In the genomic region with DNA sequence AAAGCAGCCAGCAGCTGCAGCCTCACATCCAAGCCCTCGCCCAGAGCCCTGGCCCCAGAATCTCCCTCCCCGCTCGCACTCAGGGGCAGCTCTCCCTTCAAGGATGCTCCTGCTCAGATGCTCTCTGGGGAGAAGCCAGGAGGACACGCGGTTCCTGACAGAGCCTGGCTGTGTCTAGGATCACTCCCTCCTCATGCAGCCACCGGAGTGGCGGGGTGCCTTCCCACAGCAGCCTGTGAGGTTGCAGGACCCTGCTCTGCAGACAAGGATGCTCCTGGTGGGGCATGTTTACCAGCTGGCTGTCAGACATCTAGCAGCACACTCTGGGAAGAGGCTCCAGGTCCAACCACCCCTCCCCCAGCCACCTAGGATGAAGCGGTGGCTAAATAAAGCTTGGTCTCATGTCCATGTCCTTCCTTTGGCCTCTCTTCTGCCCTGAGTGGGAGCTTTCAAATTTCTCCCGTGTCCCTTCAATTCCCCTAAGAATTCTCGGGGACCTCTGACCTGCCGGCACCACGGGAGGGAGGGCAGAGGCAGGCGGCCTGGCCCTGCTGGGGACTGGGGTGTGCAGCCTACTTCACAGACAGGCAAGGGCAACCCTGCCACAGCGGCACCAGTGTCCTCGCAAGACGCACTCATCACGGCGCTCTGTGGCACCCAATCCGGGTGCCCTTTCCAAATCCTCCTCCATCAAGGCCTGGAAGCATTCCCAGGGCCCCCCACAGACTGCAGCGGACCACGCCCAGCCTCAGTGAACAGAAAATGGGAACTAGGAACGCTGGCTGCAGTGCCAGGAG, we compare ENCODE assay signal across 22 cellular contexts.
DNase-seq lines count a peak whose midpoint lies in the region; ATAC-seq and TF ChIP-seq lines count a peak whose summit lies in the region.
"Had no signal": no experiment of that assay in that cellular context is flagged by ENCODE, and none has a peak within 500 bp of the region (broad histone marks: within the 10 kb centered on the region; RNA-seq: fewer than 3 reads in every experiment).

No MANE protein-coding gene starts in this region.

- CTCF ChIA-PET in SK-N-SH (lab: Yijun Ruan, JAX) = interaction anchor here (0.8 to 2.4 kb wide), 10 partner anchors 8 to 168 kb away, joined by 3 to 20 read pairs (median 6); no protein-coding TSS in a partner anchor

- H3K4me3 ChIP-seq in SK-N-SH (ENCODE audit: low read depth in 2 of 2, low read length in 1 of 2) = no peak overlapping the region
- no peak overlapping the region for H3K4me3 ChIP-seq in iPS-20b (ENCODE audit: low read length)
- H3K4me3 ChIP-seq in WERI-Rb-1 (ENCODE audit: low read depth, low read length) = no peak overlapping the region
- H3K4me3 ChIP-seq: thoracic aorta had no signal

- peaks cover 56 to 89% of the 10 kb centered on the region in 2 donors for H3K4me1 Mint-ChIP-seq in stimulated activated naive B cell treated with anti-CD40 and anti-IgM and Interleukin-4, amounts not matched to agents 10 μg/mL and 1 μg/mL and 100 μg/mL, for 72 hours
- H3K4me1 Mint-ChIP-seq: activated naive CD8-positive, alpha-beta T cell treated with anti-CD3 and anti-CD28 coated beads for 36 hours had no signal

- POLR2A ChIA-PET in SK-N-SH (lab: Yijun Ruan, JAX) = interaction anchor here (0.8 kb wide), 1 partner anchor 9 kb away, joined by 3 read pairs; no protein-coding TSS in a partner anchor

- H3K9ac ChIP-seq in SK-N-SH = no peak overlapping the region
- H3K9ac ChIP-seq in iPS-20b (ENCODE audit: low read depth, low read length) = peak overlapping the region; percentile 2; the same call in 1 of the 2 replicates
- H3K9ac ChIP-seq: parathyroid adenoma had no signal

- no peak for ATAC-seq in stimulated activated naive B cell treated with anti-CD40 and anti-IgM and Interleukin-4, amounts not matched to agents 10 μg/mL and 1 μg/mL and 100 μg/mL, for 72 hours (replicated peaks)
- no peak for ATAC-seq in GM21723 (IDR thresholded peaks at IDR 0.05; ENCODE audit: unreplicated experiment)
- ATAC-seq: activated T-cell treated with anti-CD3 and anti-CD28 coated beads, Interleukin-2, amount 50 U/mL, for 72 hours had no signal

- H3K27ac ChIP-seq in SK-N-SH (ENCODE audit: low read depth in 2 of 2, low read length in 1 of 2) (peak overlapping the region in 1 of 2 experiments; percentile 64; a peak in 2 of 4 replicates), iPS-20b (ENCODE audit: low read length) (no peak overlapping the region), WERI-Rb-1 (no peak overlapping the region)
- H3K27ac ChIP-seq: 22Rv1, parathyroid adenoma, thoracic aorta had no signal

- no peak overlapping the region for H3K4me2 ChIP-seq in SK-N-SH

- DNase-seq in NCI-H2107 treated with DMSO at 0.1 percent for 48 hours (lab: John Stamatoyannopoulos, UW; ENCODE audit: unreplicated experiment) (peak; percentile 13), NCI-H2107 (lab: John Stamatoyannopoulos, UW) (no peak), SK-N-SH (peak; percentile 76), WERI-Rb-1 (no peak), A172 (ENCODE audit: low spot score) (no peak)
- DNase-seq in stimulated activated naive B cell treated with anti-CD40 and anti-IgM and Interleukin-4, amounts not matched to agents 10 μg/mL and 1 μg/mL and 100 μg/mL, for 72 hours = no peak
- DNase-seq: activated naive CD8-positive, alpha-beta T cell treated with anti-CD3 and anti-CD28 coated beads for 36 hours; activated T-cell treated with anti-CD3 and anti-CD28 coated beads, Interleukin-2, amount 50 U/mL, for 72 hours; C1 segment of cervical spinal cord; dermis blood vessel endothelial cell; DMS 273 treated with DMSO at 0.1 percent for 48 hours; erythroblast; GF-D8; naive B cell; NCI-H1436; NCI-H446; stimulated activated CD4-positive, alpha-beta T cell treated with anti-CD3 and anti-CD28 coated beads, Interleukin-4, amount 100 ng/mL, for 1 hour had no signal

- 0 out of 4 replicates have a peak, but pooled peaks of 1 of the 2 experiments have one; percentile 12 for TF ChIP-seq EP300 in SK-N-SH (IDR thresholded peaks at IDR 0.05; ENCODE audit: borderline replicate concordance in 1 of 2, low read depth in 1 of 2, low read length in 1 of 2)

- H3K27ac Mint-ChIP-seq in stimulated activated naive B cell treated with anti-CD40 and anti-IgM and Interleukin-4, amounts not matched to agents 10 μg/mL and 1 μg/mL and 100 μg/mL, for 72 hours = peak overlapping the region; percentile 69
- H3K27ac Mint-ChIP-seq: activated naive CD8-positive, alpha-beta T cell treated with anti-CD3 and anti-CD28 coated beads for 36 hours; activated T-cell treated with anti-CD3 and anti-CD28 coated beads, Interleukin-2, amount 50 U/mL, for 72 hours had no signal

- no peak overlapping the region for H3K4me3 Mint-ChIP-seq in stimulated activated naive B cell treated with anti-CD40 and anti-IgM and Interleukin-4, amounts not matched to agents 10 μg/mL and 1 μg/mL and 100 μg/mL, for 72 hours
- H3K4me3 Mint-ChIP-seq: activated naive CD8-positive, alpha-beta T cell treated with anti-CD3 and anti-CD28 coated beads for 36 hours; activated T-cell treated with anti-CD3 and anti-CD28 coated beads, Interleukin-2, amount 50 U/mL, for 72 hours had no signal

- no peaks in the 10 kb centered on the region for H3F3A ChIP-seq in SK-N-SH (replicated peaks; ENCODE audit: insufficient read depth)

- no peak overlapping the region for H2AFZ ChIP-seq in SK-N-SH (ENCODE audit: low read depth)
- H2AFZ ChIP-seq: parathyroid adenoma had no signal

- H3K9me3 ChIP-seq in SK-N-SH = no peaks in the 10 kb centered on the region
- H3K9me3 ChIP-seq in iPS-20b (ENCODE audit: insufficient read depth, low read depth, low read length) = no peaks in the 10 kb centered on the region
- no peaks in the 10 kb centered on the region for H3K9me3 ChIP-seq in WERI-Rb-1 (ENCODE audit: severe bottlenecking)
- H3K9me3 ChIP-seq: thoracic aorta had no signal

- peaks cover 0 to 40% of the 10 kb centered on the region in 2 experiments; a peak in 2 of 4 replicates for H3K4me1 ChIP-seq in SK-N-SH (ENCODE audit: control insufficient read depth in 1 of 2, insufficient read depth in 2 of 2, low read depth in 1 of 2, low read length in 1 of 2)
- H3K4me1 ChIP-seq in iPS-20b (ENCODE audit: insufficient read depth, low read length) = peaks cover 15% of the 10 kb centered on the region; the same call in 1 of the 2 replicates
- H3K4me1 ChIP-seq: parathyroid adenoma had no signal

- H3K36me3 Mint-ChIP-seq in stimulated activated naive B cell treated with anti-CD40 and anti-IgM and Interleukin-4, amounts not matched to agents 10 μg/mL and 1 μg/mL and 100 μg/mL, for 72 hours = peaks cover 44 to 54% of the 10 kb centered on the region in 2 donors
- H3K36me3 Mint-ChIP-seq: activated naive CD8-positive, alpha-beta T cell treated with anti-CD3 and anti-CD28 coated beads for 36 hours; naive B cell had no signal

- peak; percentile 2; the same call in 1 of the 2 replicates for TF ChIP-seq RAD21 in SK-N-SH (IDR thresholded peaks at IDR 0.05; ENCODE audit: low read length)

- H3K9me2 ChIP-seq in SK-N-SH = no peaks in the 10 kb centered on the region

- H4K20me1 ChIP-seq in SK-N-SH (ENCODE audit: insufficient read depth) = peaks cover 7% of the 10 kb centered on the region; the same call in 1 of the 2 replicates

- H3K9me3 Mint-ChIP-seq in stimulated activated naive B cell treated with anti-CD40 and anti-IgM and Interleukin-4, amounts not matched to agents 10 μg/mL and 1 μg/mL and 100 μg/mL, for 72 hours = peaks cover 0 to 6% of the 10 kb centered on the region in 2 donors
- H3K9me3 Mint-ChIP-seq: activated naive CD8-positive, alpha-beta T cell treated with anti-CD3 and anti-CD28 coated beads for 36 hours; activated T-cell treated with anti-CD3 and anti-CD28 coated beads, Interleukin-2, amount 50 U/mL, for 72 hours; naive B cell had no signal

- peaks cover 0 to 5% of the 10 kb centered on the region in 2 experiments for H3K36me3 ChIP-seq in SK-N-SH (replicated peaks in 1 of 2; ENCODE audit: control insufficient read depth in 1 of 2, insufficient read depth in 2 of 2, low read length in 1 of 2)
- no peaks in the 10 kb centered on the region for H3K36me3 ChIP-seq in iPS-20b (ENCODE audit: insufficient read depth, low read depth, low read length)
- peaks cover 9% of the 10 kb centered on the region for H3K36me3 ChIP-seq in WERI-Rb-1
- H3K36me3 ChIP-seq: thoracic aorta had no signal

- no peak for TF ChIP-seq CTCF in SK-N-SH (IDR thresholded peaks at IDR 0.05)
- TF ChIP-seq CTCF in WERI-Rb-1 (IDR thresholded peaks at IDR 0.05; ENCODE audit: low read depth, low read length) = no peak

- WGBS in SK-N-SH (ENCODE audit: low lambda C conversion rate) = 92% methylated on average over 18 of the region's 22 CpGs

- H3K27me3 ChIP-seq in SK-N-SH (ENCODE audit: insufficient read depth) = no peaks in the 10 kb centered on the region
- no peaks in the 10 kb centered on the region for H3K27me3 ChIP-seq in iPS-20b (ENCODE audit: insufficient read depth, low read length)
- H3K27me3 ChIP-seq in WERI-Rb-1 (ENCODE audit: insufficient read depth, low read depth, severe bottlenecking) = no peaks in the 10 kb centered on the region

- no peaks in the 10 kb centered on the region for H3K27me3 Mint-ChIP-seq in stimulated activated naive B cell treated with anti-CD40 and anti-IgM and Interleukin-4, amounts not matched to agents 10 μg/mL and 1 μg/mL and 100 μg/mL, for 72 hours
- H3K27me3 Mint-ChIP-seq: activated naive CD8-positive, alpha-beta T cell treated with anti-CD3 and anti-CD28 coated beads for 36 hours; naive B cell had no signal

- H3K79me2 ChIP-seq in SK-N-SH (ENCODE audit: insufficient read depth) = peaks cover 4% of the 10 kb centered on the region; the same call in 1 of the 2 replicates
- H3K79me2 ChIP-seq: parathyroid adenoma had no signal

TF ChIP-seq in SK-N-SH, 30 proteins besides CTCF, POLR2A, EP300 and RAD21:
- TF ChIP-seq SIN3A (IDR thresholded peaks at IDR 0.05; ENCODE audit: borderline replicate concordance, low read depth, low read length) (0 out of 2 replicates have a peak, but pooled peaks have one; percentile 51), CHD2 (IDR thresholded peaks at IDR 0.05; ENCODE audit: low read length, partially characterized antibody) (peak; percentile 56), MXI1 (IDR thresholded peaks at IDR 0.05; ENCODE audit: low read depth, low read length) (peak; percentile 95), FOXJ3 (CRISPR knock-in tag; IDR thresholded peaks at IDR 0.05) (0 out of 2 replicates have a peak, but pooled peaks have one; percentile 40), YY1 (IDR thresholded peaks at IDR 0.05; ENCODE audit: low read depth) (no peak)

Comparison
In these comparisons a context has a peak if more than half of its experiments do, and no peak if none do; other contexts are left out.
1. DNase-seq: peak in NCI-H2107 treated with DMSO at 0.1 percent for 48 hours (single experiment) and SK-N-SH (single experiment); none in NCI-H2107 (single experiment), stimulated activated naive B cell treated with anti-CD40 and anti-IgM and Interleukin-4, amounts not matched to agents 10 μg/mL and 1 μg/mL and 100 μg/mL, for 72 hours (single experiment), WERI-Rb-1 (single experiment) and A172 (single experiment).